1 cellular context compared by ENCODE assay signal in the genomic region with DNA sequence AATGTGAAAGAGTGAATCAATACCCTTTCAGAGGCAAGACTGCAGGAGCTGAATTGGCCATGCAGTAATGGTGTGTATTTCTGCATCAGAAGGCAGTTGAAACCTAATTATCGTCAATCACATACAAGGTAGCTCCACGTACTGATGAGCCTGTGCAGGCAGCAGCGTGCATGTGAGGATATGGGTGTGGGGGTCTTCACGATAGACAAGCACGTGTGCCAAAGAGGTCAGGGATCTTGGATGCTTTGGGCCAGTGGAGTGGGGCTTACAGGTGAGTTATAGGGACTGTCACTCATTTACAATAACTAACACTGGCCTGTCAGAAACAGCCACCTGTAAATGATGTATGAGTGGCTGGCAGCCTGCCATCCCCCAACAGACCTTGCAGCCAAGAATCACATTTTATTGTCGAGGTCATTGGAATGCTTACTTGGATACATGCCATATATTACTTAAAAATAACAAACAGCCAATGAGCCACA.
TF ChIP-seq lines count a peak whose summit lies in the region.

No MANE protein-coding gene starts in this region.

TF ChIP-seq in HEK293, 187 proteins besides CTCF, POLR2A, EP300 and RAD21 (continued from another document and continues in another):
- TF ChIP-seq ZNF843 (tag by site-specific recombination; IDR thresholded peaks at IDR 0.05) = no peak
- no peak for TF ChIP-seq SP3 (tag by site-specific recombination; IDR thresholded peaks at IDR 0.05)
- TF ChIP-seq ZNF416 (tag by site-specific recombination; IDR thresholded peaks at IDR 0.05) = no peak
- no peak for TF ChIP-seq RBAK (tag by site-specific recombination; IDR thresholded peaks at IDR 0.05)
- TF ChIP-seq YY1 (tag by site-specific recombination; IDR thresholded peaks at IDR 0.05) = no peak
- TF ChIP-seq, protein P1, sequence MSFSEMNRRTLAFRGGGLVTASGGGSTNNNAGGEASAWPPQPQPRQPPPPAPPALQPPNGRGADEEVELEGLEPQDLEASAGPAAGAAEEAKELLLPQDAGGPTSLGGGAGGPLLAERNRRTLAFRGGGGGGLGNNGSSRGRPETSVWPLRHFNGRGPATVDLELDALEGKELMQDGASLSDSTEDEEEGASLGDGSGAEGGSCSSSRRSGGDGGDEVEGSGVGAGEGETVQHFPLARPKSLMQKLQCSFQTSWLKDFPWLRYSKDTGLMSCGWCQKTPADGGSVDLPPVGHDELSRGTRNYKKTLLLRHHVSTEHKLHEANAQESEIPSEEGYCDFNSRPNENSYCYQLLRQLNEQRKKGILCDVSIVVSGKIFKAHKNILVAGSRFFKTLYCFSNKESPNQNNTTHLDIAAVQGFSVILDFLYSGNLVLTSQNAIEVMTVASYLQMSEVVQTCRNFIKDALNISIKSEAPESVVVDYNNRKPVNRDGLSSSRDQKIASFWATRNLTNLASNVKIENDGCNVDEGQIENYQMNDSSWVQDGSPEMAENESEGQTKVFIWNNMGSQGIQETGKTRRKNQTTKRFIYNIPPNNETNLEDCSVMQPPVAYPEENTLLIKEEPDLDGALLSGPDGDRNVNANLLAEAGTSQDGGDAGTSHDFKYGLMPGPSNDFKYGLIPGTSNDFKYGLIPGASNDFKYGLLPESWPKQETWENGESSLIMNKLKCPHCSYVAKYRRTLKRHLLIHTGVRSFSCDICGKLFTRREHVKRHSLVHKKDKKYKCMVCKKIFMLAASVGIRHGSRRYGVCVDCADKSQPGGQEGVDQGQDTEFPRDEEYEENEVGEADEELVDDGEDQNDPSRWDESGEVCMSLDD (tag by site-specific recombination; IDR thresholded peaks at IDR 0.05) = no peak
- no peak for TF ChIP-seq ZNF140 (tag by site-specific recombination; IDR thresholded peaks at IDR 0.05)
- TF ChIP-seq, protein P2, sequence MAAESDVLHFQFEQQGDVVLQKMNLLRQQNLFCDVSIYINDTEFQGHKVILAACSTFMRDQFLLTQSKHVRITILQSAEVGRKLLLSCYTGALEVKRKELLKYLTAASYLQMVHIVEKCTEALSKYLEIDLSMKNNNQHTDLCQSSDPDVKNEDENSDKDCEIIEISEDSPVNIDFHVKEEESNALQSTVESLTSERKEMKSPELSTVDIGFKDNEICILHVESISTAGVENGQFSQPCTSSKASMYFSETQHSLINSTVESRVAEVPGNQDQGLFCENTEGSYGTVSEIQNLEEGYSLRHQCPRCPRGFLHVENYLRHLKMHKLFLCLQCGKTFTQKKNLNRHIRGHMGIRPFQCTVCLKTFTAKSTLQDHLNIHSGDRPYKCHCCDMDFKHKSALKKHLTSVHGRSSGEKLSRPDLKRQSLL (tag by site-specific recombination; IDR thresholded peaks at IDR 0.05) = no peak
- no peak for TF ChIP-seq ZNF658 (tag by site-specific recombination; IDR thresholded peaks at IDR 0.05)
- no peak for TF ChIP-seq ZNF423 (tag by site-specific recombination; IDR thresholded peaks at IDR 0.05)
- TF ChIP-seq SP7 (tag by site-specific recombination; IDR thresholded peaks at IDR 0.05) = 0 out of 2 replicates have a peak, but pooled peaks have one; percentile 33
- TF ChIP-seq, protein P3, sequence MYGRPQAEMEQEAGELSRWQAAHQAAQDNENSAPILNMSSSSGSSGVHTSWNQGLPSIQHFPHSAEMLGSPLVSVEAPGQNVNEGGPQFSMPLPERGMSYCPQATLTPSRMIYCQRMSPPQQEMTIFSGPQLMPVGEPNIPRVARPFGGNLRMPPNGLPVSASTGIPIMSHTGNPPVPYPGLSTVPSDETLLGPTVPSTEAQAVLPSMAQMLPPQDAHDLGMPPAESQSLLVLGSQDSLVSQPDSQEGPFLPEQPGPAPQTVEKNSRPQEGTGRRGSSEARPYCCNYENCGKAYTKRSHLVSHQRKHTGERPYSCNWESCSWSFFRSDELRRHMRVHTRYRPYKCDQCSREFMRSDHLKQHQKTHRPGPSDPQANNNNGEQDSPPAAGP (tag by site-specific recombination; IDR thresholded peaks at IDR 0.05) = no peak
- TF ChIP-seq ZNF366 (tag by site-specific recombination; conservative IDR thresholded peaks at IDR 0.05) = 0 out of 2 replicates have a peak, but pooled peaks have one; percentile 9
- no peak for TF ChIP-seq MZF1 (tag by site-specific recombination; IDR thresholded peaks at IDR 0.05; ENCODE audit: borderline replicate concordance)
- TF ChIP-seq ZNF426 (tag by site-specific recombination; IDR thresholded peaks at IDR 0.05) = no peak
- no peak for TF ChIP-seq ZNF791 (tag by site-specific recombination; IDR thresholded peaks at IDR 0.05)
- TF ChIP-seq, protein P4, sequence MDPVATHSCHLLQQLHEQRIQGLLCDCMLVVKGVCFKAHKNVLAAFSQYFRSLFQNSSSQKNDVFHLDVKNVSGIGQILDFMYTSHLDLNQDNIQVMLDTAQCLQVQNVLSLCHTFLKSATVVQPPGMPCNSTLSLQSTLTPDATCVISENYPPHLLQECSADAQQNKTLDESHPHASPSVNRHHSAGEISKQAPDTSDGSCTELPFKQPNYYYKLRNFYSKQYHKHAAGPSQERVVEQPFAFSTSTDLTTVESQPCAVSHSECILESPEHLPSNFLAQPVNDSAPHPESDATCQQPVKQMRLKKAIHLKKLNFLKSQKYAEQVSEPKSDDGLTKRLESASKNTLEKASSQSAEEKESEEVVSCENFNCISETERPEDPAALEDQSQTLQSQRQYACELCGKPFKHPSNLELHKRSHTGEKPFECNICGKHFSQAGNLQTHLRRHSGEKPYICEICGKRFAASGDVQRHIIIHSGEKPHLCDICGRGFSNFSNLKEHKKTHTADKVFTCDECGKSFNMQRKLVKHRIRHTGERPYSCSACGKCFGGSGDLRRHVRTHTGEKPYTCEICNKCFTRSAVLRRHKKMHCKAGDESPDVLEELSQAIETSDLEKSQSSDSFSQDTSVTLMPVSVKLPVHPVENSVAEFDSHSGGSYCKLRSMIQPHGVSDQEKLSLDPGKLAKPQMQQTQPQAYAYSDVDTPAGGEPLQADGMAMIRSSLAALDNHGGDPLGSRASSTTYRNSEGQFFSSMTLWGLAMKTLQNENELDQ (tag by site-specific recombination; IDR thresholded peaks at IDR 0.05; ENCODE audit: low read depth) = no peak
- no peak for TF ChIP-seq ZNF560 (tag by site-specific recombination; IDR thresholded peaks at IDR 0.05; ENCODE audit: borderline replicate concordance)
- TF ChIP-seq, protein P5, sequence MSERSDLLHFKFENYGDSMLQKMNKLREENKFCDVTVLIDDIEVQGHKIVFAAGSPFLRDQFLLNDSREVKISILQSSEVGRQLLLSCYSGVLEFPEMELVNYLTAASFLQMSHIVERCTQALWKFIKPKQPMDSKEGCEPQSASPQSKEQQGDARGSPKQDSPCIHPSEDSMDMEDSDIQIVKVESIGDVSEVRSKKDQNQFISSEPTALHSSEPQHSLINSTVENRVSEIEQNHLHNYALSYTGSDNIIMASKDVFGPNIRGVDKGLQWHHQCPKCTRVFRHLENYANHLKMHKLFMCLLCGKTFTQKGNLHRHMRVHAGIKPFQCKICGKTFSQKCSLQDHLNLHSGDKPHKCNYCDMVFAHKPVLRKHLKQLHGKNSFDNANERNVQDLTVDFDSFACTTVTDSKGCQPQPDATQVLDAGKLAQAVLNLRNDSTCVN (tag by site-specific recombination; optimal IDR thresholded peaks at IDR 0.05) = no peak
- TF ChIP-seq ZNF280C (tag by site-specific recombination; IDR thresholded peaks at IDR 0.05) = no peak
- TF ChIP-seq ZNF362 (tag by site-specific recombination; IDR thresholded peaks at IDR 0.05) = no peak
- TF ChIP-seq ZNF639 (tag by site-specific recombination; IDR thresholded peaks at IDR 0.05) = no peak
- no peak for TF ChIP-seq ZNF157 (tag by site-specific recombination; IDR thresholded peaks at IDR 0.05)
- TF ChIP-seq TRIM28 (IDR thresholded peaks at IDR 0.05; ENCODE audit: borderline replicate concordance, low read length) = peak; percentile 71; the same call in 1 of the 2 replicates
- TF ChIP-seq ZNF76 (tag by site-specific recombination; IDR thresholded peaks at IDR 0.05; ENCODE audit: borderline replicate concordance, low read depth) = no peak
- TF ChIP-seq ZNF621 (tag by site-specific recombination; IDR thresholded peaks at IDR 0.05) = no peak
- no peak for TF ChIP-seq ZFP3 (tag by site-specific recombination; IDR thresholded peaks at IDR 0.05; ENCODE audit: low read depth)
- peak; percentile 57 for TF ChIP-seq ZBTB17 (tag by site-specific recombination; IDR thresholded peaks at IDR 0.05)
- TF ChIP-seq ZNF391 (tag by site-specific recombination; IDR thresholded peaks at IDR 0.05; ENCODE audit: borderline replicate concordance, low read depth) = no peak
- TF ChIP-seq, protein P6, sequence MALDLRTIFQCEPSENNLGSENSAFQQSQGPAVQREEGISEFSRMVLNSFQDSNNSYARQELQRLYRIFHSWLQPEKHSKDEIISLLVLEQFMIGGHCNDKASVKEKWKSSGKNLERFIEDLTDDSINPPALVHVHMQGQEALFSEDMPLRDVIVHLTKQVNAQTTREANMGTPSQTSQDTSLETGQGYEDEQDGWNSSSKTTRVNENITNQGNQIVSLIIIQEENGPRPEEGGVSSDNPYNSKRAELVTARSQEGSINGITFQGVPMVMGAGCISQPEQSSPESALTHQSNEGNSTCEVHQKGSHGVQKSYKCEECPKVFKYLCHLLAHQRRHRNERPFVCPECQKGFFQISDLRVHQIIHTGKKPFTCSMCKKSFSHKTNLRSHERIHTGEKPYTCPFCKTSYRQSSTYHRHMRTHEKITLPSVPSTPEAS (tag by site-specific recombination; IDR thresholded peaks at IDR 0.05) = no peak
- TF ChIP-seq ZSCAN23 (tag by site-specific recombination; IDR thresholded peaks at IDR 0.05) = no peak
- no peak for TF ChIP-seq ZNF266 (tag by site-specific recombination; IDR thresholded peaks at IDR 0.05; ENCODE audit: low read depth)
- peak; percentile 70; the same call in 1 of the 2 replicates for TF ChIP-seq ZEB2 (tag by site-specific recombination; IDR thresholded peaks at IDR 0.05)
- TF ChIP-seq ZNF785 (tag by site-specific recombination; IDR thresholded peaks at IDR 0.05) = no peak
- TF ChIP-seq ZSCAN16 (tag by site-specific recombination; IDR thresholded peaks at IDR 0.05) = no peak
- TF ChIP-seq MYNN (tag by site-specific recombination; IDR thresholded peaks at IDR 0.05; ENCODE audit: borderline replicate concordance) = no peak
- TF ChIP-seq TCF7L2 (IDR thresholded peaks at IDR 0.05; ENCODE audit: borderline replicate concordance, low read depth, low read length) = no peak
- TF ChIP-seq ZNF518A (tag by site-specific recombination; conservative IDR thresholded peaks at IDR 0.05; ENCODE audit: low read depth) = 0 out of 2 replicates have a peak, but pooled peaks have one; percentile 24
